Comparison of ENCODE assay signal across 8 cellular contexts in the genomic region with DNA sequence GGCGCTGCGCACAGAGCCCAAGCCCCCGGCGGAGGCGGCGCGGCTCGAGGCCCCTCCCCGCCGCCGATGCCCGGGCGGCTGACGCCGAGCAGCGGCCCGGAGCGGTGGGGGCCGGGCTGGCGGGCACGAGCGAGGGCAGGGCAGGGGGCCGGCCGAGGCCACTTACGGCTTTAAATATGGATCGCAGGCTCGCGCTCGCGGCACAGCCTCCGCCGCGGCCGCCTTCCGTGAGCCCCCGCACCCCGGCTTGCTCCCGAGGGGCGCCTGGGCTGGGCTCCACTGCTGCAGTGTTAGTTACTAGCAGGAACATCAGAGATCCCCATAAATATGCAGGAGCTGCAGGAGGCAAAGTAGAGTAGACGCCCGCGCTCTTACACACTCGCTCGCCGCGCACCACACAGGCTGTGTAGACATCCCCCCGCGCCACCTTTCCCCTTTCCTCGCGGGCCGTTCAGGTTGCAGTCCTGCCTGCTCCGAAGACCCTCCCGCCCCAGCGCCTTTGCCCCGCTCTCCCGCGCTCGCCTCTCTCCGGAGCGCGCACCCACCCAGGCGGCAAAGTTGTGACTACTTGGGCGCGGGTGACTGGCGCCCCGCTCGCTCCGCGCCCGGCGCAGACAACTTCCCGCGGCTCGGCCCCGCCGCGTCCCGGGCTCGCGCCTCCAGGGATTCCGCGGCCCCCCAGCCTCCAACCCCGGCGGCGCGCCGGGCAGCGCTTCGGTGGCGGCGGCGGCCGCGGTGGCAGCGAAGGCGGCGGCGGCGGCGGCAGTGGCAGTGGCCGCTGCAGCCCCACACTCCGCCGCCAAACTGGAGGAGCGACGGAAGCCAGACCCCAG.
A peak's percentile ranks its signal among the peaks of the same experiment; 100 is the strongest.
DNase-seq lines count a peak whose midpoint lies in the region; ATAC-seq and TF ChIP-seq lines count a peak whose summit lies in the region.

No MANE protein-coding gene starts in this region.

- WGBS in HUES64, result under 1% methylated on average over 105 of the region's 105 CpGs
- under 1% methylated on average over 105 of the region's 105 CpGs for WGBS in liver

- H3K27ac ChIP-seq in HUES64 (ENCODE audit: low read depth, low read length) (no peak overlapping the region), liver (ENCODE audit: low read depth in 1 of 2, low read length in 2 of 2) (peak overlapping the region; percentile 81 to 89)

- H3K27me3 ChIP-seq in HUES64 (ENCODE audit: insufficient read depth, low read length) (peaks cover 62% of the 10 kb centered on the region), liver (ENCODE audit: control insufficient read depth in 4 of 4, insufficient read depth in 4 of 4, low read length in 3 of 4) (no peaks in the 10 kb centered on the region)

- peak overlapping the region; percentile 74 for H3K9ac ChIP-seq in HUES64 (ENCODE audit: low read depth, low read length)
- peak overlapping the region in 1 of 2 donors; percentile 10 for H3K9ac ChIP-seq in liver (ENCODE audit: low read depth in 1 of 2, low read length in 2 of 2)

- DNase-seq in 8988T (peak; percentile 64), dermis blood vessel endothelial cell (peak; percentile 20), AML-193 (lab: John Stamatoyannopoulos, UW) (no peak)
- peak; percentile 31 for DNase-seq in activated CD4-positive, CD25-positive, alpha-beta regulatory T cell treated with anti-CD3 and anti-CD28 coated beads, Interleukin-2, amount 50 U/mL, for 72 hours
- DNase-seq in stimulated activated CD8-positive, alpha-beta memory T cell treated with anti-CD3 and anti-CD28 coated beads, Interleukin-12 subunit alpha, Interleukin-12 subunit beta, amount 100 ng/mL, for 4 hours (ENCODE audit: low read depth), result peak; percentile 29

- TF ChIP-seq CTCF in liver (IDR thresholded peaks at IDR 0.05; ENCODE audit: low read depth, low read length, missing input control), result no peak

- H3K36me3 ChIP-seq in HUES64 (ENCODE audit: insufficient read depth, low read length) (no peaks in the 10 kb centered on the region), liver (ENCODE audit: control insufficient read depth in 4 of 4, insufficient read depth in 3 of 4, low read depth in 1 of 4, low read length in 3 of 4) (no peaks in the 10 kb centered on the region)

- peak in 1 of 2 donors; percentile 14 for TF ChIP-seq RAD21 in liver (IDR thresholded peaks at IDR 0.05)

- H3K4me3 ChIP-seq in HUES64 (ENCODE audit: low read length) (peak overlapping the region; percentile 73), liver (ENCODE audit: low read depth in 1 of 3, low read length in 3 of 3) (peak overlapping the region; percentile 69 to 84 (median 76))

- ATAC-seq in GM18498 (IDR thresholded peaks at IDR 0.05; ENCODE audit: unreplicated experiment), result peak; percentile 42

- H3K9me3 ChIP-seq in HUES64 (ENCODE audit: insufficient read depth, low read depth, low read length) (no peaks in the 10 kb centered on the region), liver (ENCODE audit: control insufficient read depth in 4 of 4, low read length in 3 of 4) (no peaks in the 10 kb centered on the region)

- H3K4me1 ChIP-seq in HUES64 (ENCODE audit: insufficient read depth, low read length) (peaks cover 4% of the 10 kb centered on the region), liver (ENCODE audit: control insufficient read depth in 4 of 4, insufficient read depth in 4 of 4, low read length in 3 of 4) (peaks cover 0 to 27% (median 15%) of the 10 kb centered on the region in 4 donors)

TF ChIP-seq in liver, 16 proteins besides CTCF, POLR2A, EP300 and RAD21:
- TF ChIP-seq, protein P1, sequence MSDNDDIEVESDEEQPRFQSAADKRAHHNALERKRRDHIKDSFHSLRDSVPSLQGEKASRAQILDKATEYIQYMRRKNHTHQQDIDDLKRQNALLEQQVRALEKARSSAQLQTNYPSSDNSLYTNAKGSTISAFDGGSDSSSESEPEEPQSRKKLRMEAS (IDR thresholded peaks at IDR 0.05), result no peak
- TF ChIP-seq, protein P2, sequence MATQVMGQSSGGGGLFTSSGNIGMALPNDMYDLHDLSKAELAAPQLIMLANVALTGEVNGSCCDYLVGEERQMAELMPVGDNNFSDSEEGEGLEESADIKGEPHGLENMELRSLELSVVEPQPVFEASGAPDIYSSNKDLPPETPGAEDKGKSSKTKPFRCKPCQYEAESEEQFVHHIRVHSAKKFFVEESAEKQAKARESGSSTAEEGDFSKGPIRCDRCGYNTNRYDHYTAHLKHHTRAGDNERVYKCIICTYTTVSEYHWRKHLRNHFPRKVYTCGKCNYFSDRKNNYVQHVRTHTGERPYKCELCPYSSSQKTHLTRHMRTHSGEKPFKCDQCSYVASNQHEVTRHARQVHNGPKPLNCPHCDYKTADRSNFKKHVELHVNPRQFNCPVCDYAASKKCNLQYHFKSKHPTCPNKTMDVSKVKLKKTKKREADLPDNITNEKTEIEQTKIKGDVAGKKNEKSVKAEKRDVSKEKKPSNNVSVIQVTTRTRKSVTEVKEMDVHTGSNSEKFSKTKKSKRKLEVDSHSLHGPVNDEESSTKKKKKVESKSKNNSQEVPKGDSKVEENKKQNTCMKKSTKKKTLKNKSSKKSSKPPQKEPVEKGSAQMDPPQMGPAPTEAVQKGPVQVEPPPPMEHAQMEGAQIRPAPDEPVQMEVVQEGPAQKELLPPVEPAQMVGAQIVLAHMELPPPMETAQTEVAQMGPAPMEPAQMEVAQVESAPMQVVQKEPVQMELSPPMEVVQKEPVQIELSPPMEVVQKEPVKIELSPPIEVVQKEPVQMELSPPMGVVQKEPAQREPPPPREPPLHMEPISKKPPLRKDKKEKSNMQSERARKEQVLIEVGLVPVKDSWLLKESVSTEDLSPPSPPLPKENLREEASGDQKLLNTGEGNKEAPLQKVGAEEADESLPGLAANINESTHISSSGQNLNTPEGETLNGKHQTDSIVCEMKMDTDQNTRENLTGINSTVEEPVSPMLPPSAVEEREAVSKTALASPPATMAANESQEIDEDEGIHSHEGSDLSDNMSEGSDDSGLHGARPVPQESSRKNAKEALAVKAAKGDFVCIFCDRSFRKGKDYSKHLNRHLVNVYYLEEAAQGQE (IDR thresholded peaks at IDR 0.05), result peak; percentile 62
- TF ChIP-seq YY1 (IDR thresholded peaks at IDR 0.05), result peak; percentile 93

Comparison
In these comparisons a context has a peak if more than half of its experiments do, and no peak if none do; other contexts are left out.
1. DNase-seq: peak in 8988T (single experiment), activated CD4-positive, CD25-positive, alpha-beta regulatory T cell treated with anti-CD3 and anti-CD28 coated beads, Interleukin-2, amount 50 U/mL, for 72 hours (single experiment), dermis blood vessel endothelial cell (single experiment) and stimulated activated CD8-positive, alpha-beta memory T cell treated with anti-CD3 and anti-CD28 coated beads, Interleukin-12 subunit alpha, Interleukin-12 subunit beta, amount 100 ng/mL, for 4 hours (single experiment); none in AML-193 (0 of 2).